1 cellular context compared by ENCODE assay signal in genomic region chr12:57148469-57149308, GRCh38.
TF ChIP-seq lines count a peak whose summit lies in the region.

No MANE protein-coding gene starts in this region.

TF ChIP-seq in HepG2, 621 proteins besides CTCF, POLR2A, EP300 and RAD21 (continued from another document):
- TF ChIP-seq ZNF503 (CRISPR knock-in tag; IDR thresholded peaks at IDR 0.05) (no peak), TBX3 (IDR thresholded peaks at IDR 0.05; ENCODE audit: borderline replicate concordance) (no peak), KLF16 (CRISPR knock-in tag; IDR thresholded peaks at IDR 0.05) (peak in 1 of 2 experiments; percentile 41; a peak in 1 of 4 replicates), PREB (CRISPR knock-in tag; IDR thresholded peaks at IDR 0.05) (no peak), PCBP1 (IDR thresholded peaks at IDR 0.05; ENCODE audit: borderline replicate concordance, low read depth, low read length) (no peak), SRSF9 (IDR thresholded peaks at IDR 0.05; ENCODE audit: borderline replicate concordance, insufficient read depth, low read depth, low read length, poor library complexity, severe bottlenecking) (no peak), ZUFSP (CRISPR knock-in tag; IDR thresholded peaks at IDR 0.05; ENCODE audit: borderline replicate concordance) (no peak), REXO4 (CRISPR knock-in tag; IDR thresholded peaks at IDR 0.05; ENCODE audit: borderline replicate concordance) (no peak), MEIS1 (CRISPR knock-in tag; IDR thresholded peaks at IDR 0.05; ENCODE audit: borderline replicate concordance) (peak; percentile 36; the same call in 1 of the 2 replicates), ZNF746 (CRISPR knock-in tag; IDR thresholded peaks at IDR 0.05) (peak; percentile 89), SMAD3 (CRISPR knock-in tag; IDR thresholded peaks at IDR 0.05) (peak; percentile 42; the same call in 1 of the 2 replicates), ATF3 (CRISPR knock-in tag; IDR thresholded peaks at IDR 0.05) (no peak), SMARCC2 (IDR thresholded peaks at IDR 0.05) (no peak), ZNF530 (CRISPR knock-in tag; IDR thresholded peaks at IDR 0.05; ENCODE audit: low read depth) (no peak), ZNF101 (CRISPR knock-in tag; IDR thresholded peaks at IDR 0.05; ENCODE audit: borderline replicate concordance, low read depth) (no peak), ZNF615 (CRISPR knock-in tag; IDR thresholded peaks at IDR 0.05; ENCODE audit: borderline replicate concordance) (no peak), ZNF770 (CRISPR knock-in tag; IDR thresholded peaks at IDR 0.05) (no peak), IRF1 (CRISPR knock-in tag; IDR thresholded peaks at IDR 0.05; ENCODE audit: low read depth) (no peak), SRSF4 (IDR thresholded peaks at IDR 0.05; ENCODE audit: low read depth, low read length, poor library complexity, severe bottlenecking) (no peak), RBFOX2 (IDR thresholded peaks at IDR 0.05; ENCODE audit: low read depth, low read length) (peak; percentile 30; the same call in 1 of the 2 replicates), NAIF1 (CRISPR knock-in tag; IDR thresholded peaks at IDR 0.05; ENCODE audit: borderline replicate concordance) (no peak), ZNF547 (CRISPR knock-in tag; IDR thresholded peaks at IDR 0.05) (no peak), JDP2 (CRISPR knock-in tag; IDR thresholded peaks at IDR 0.05; ENCODE audit: borderline replicate concordance) (no peak), ZNF362 (CRISPR knock-in tag; IDR thresholded peaks at IDR 0.05; ENCODE audit: borderline replicate concordance) (peak; percentile 56; the same call in 1 of the 2 replicates), NFIB (CRISPR knock-in tag; IDR thresholded peaks at IDR 0.05; ENCODE audit: borderline replicate concordance) (no peak), SAFB2 (CRISPR knock-in tag; IDR thresholded peaks at IDR 0.05; ENCODE audit: borderline replicate concordance, low read depth) (no peak), ZNF329 (CRISPR knock-in tag; IDR thresholded peaks at IDR 0.05; ENCODE audit: low read depth) (no peak), CSRNP2 (CRISPR knock-in tag; conservative IDR thresholded peaks at IDR 0.05; ENCODE audit: low read depth) (no peak), ZNF451 (CRISPR knock-in tag; IDR thresholded peaks at IDR 0.05) (no peak), PATZ1 (CRISPR knock-in tag; IDR thresholded peaks at IDR 0.05) (peak; percentile 95), SNRNP70 (IDR thresholded peaks at IDR 0.05; ENCODE audit: low read depth, low read length) (no peak)
